Comparison of ENCODE assay signal across 10 cellular contexts in the genomic region with DNA sequence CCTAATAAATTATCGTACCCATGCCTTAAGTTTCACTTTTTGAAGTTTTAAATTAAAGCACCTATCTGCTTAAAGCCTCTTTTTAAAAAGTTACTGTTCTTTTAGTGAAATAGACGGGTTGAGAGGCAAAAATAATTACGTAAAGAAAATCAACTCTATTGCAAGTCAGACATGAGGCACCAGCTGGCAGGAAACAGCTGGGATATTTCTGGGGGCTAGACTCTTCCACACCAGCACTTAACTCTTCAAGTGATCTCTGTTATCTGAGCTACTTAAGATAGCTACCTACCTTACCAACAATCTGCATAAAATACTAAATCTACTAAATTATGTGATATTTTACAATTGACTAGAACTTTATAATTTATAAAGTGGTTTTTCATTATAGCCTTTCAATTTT. TPM values are rescaled to one million over a fixed set of nuclear protein-coding genes. Genes with fewer than 3 reads are reported as not detected.
DNase-seq lines count a peak whose midpoint lies in the region; ATAC-seq and TF ChIP-seq lines count a peak whose summit lies in the region.
"Had no signal": no experiment of that assay in that cellular context is flagged by ENCODE, and none has a peak within 500 bp of the region (broad histone marks: within the 10 kb centered on the region; RNA-seq: fewer than 3 reads in every experiment).

No MANE protein-coding gene starts in this region.

- peak overlapping the region; percentile 56 for H3K4me3 ChIP-seq in psoas muscle

- DNase-seq in NCI-H1694 treated with DMSO at 0.1 percent for 48 hours (lab: John Stamatoyannopoulos, UW) (peak; percentile 19), NCI-H1694 (lab: John Stamatoyannopoulos, UW) (no peak), NAMALWA (ENCODE audit: low spot score) (peak; percentile 15), endothelial cell (ENCODE audit: low spot score) (no peak), psoas muscle (no peak), LoVo (ENCODE audit: low spot score) (no peak)
- DNase-seq: 8988T; activated CD4-positive, alpha-beta memory T cell treated with anti-CD3 and anti-CD28 coated beads for 36 hours had no signal

- peak overlapping the region; percentile 96 for H3K27ac Mint-ChIP-seq in endothelial cell (ENCODE audit: unreplicated experiment)

- TF ChIP-seq CTCF in endothelial cell (IDR thresholded peaks at IDR 0.05; ENCODE audit: unreplicated experiment): no peak
- no peak for TF ChIP-seq CTCF in psoas muscle (IDR thresholded peaks at IDR 0.05)

- intact Hi-C loops in psoas muscle (cut with DNase I): loop anchor here (5.0 kb wide), 2 partner anchors 34 to 41 kb away; a partner anchor contains a TSS

- peak overlapping the region; percentile 94 for H3K27ac ChIP-seq in psoas muscle

- no peaks in the 10 kb centered on the region for H3K36me3 Mint-ChIP-seq in endothelial cell (ENCODE audit: low read depth, unreplicated experiment)

- H3K4me3 Mint-ChIP-seq in endothelial cell (ENCODE audit: unreplicated experiment): peak overlapping the region; percentile 68
- H3K4me3 Mint-ChIP-seq: activated CD4-positive, alpha-beta memory T cell treated with anti-CD3 and anti-CD28 coated beads for 36 hours had no signal

- no peaks in the 10 kb centered on the region for H3K9me3 Mint-ChIP-seq in endothelial cell (ENCODE audit: unreplicated experiment)
- H3K9me3 Mint-ChIP-seq: activated CD4-positive, alpha-beta memory T cell treated with anti-CD3 and anti-CD28 coated beads for 36 hours had no signal

- 1 to 3% (median 1%) methylated on average over 3 of the region's 3 CpGs for WGBS in psoas muscle, 3 donors

- H3K27me3 ChIP-seq in psoas muscle (ENCODE audit: insufficient read depth in 3 of 3, low read length in 2 of 3): no peaks in the 10 kb centered on the region

- no peaks in the 10 kb centered on the region for H3K9me3 ChIP-seq in psoas muscle

- ATAC-seq in psoas muscle: peak; percentile 77 to 80 (median 78)
- ATAC-seq in GM18870 (IDR thresholded peaks at IDR 0.05; ENCODE audit: unreplicated experiment): no peak
- no peak for ATAC-seq in GM21381 (IDR thresholded peaks at IDR 0.05; ENCODE audit: unreplicated experiment)

- peaks cover 0 to 5% of the 10 kb centered on the region in 2 donors for H3K36me3 ChIP-seq in psoas muscle (ENCODE audit: insufficient read depth in 1 of 2, low read depth in 1 of 2)

- peaks cover 55% of the 10 kb centered on the region for H3K4me1 Mint-ChIP-seq in endothelial cell (ENCODE audit: unreplicated experiment)

- peaks cover 1% of the 10 kb centered on the region for H3K27me3 Mint-ChIP-seq in endothelial cell (ENCODE audit: unreplicated experiment)
- H3K27me3 Mint-ChIP-seq: activated CD4-positive, alpha-beta memory T cell treated with anti-CD3 and anti-CD28 coated beads for 36 hours had no signal

- peaks cover 72% of the 10 kb centered on the region for H3K4me1 ChIP-seq in psoas muscle

RNA-seq across cellular contexts. Expression of a gene that starts 35.8 kb away (rescaled TPM):
- total RNA-seq in endothelial cell (ENCODE audit: unreplicated experiment): 45.1 TPM
- 10 to 100 TPM; 40.8 to 47.1 (median 44.2) TPM for total RNA-seq in psoas muscle
- 10 to 100 TPM; 14.1 to 32.0 (median 15.8) TPM for polyA plus RNA-seq in psoas muscle

RNA-seq across cellular contexts. Expression of a gene that starts 39.8 kb away (rescaled TPM):
- total RNA-seq in endothelial cell (ENCODE audit: unreplicated experiment): not detected
- 1 to 10 TPM; 6.9 to 9.7 (median 8.8) TPM for total RNA-seq in psoas muscle
- polyA plus RNA-seq in psoas muscle: 1 to 10 TPM; 2.0 to 7.6 (median 4.5) TPM

RNA-seq across cellular contexts. Expression of a gene that starts 55.0 kb away (rescaled TPM):
- total RNA-seq in endothelial cell (ENCODE audit: unreplicated experiment): not detected
- total RNA-seq in psoas muscle: under 1 TPM in 3 of 4 donors, not detected in 1; 0.25 to 0.54 (median 0.26) TPM
- under 1 TPM; 0.17 to 0.32 (median 0.26) TPM for polyA plus RNA-seq in psoas muscle

Comparison
In these comparisons a context has a peak if more than half of its experiments do, and no peak if none do; other contexts are left out.
1. DNase-seq: peak in NCI-H1694 treated with DMSO at 0.1 percent for 48 hours (single experiment) and NAMALWA (single experiment); none in NCI-H1694 (single experiment), endothelial cell (single experiment), psoas muscle (0 of 2) and LoVo (single experiment).
2. ATAC-seq: peak in psoas muscle (4 of 4); none in GM18870 (single experiment) and GM21381 (single experiment).